Comparison of ENCODE assay signal across 1 cellular context in genomic region chr3:188943591-188943990, GRCh38.
TF ChIP-seq lines count a peak whose summit lies in the region.

No MANE protein-coding gene starts in this region.

TF ChIP-seq in IMR-90, 13 proteins besides CTCF, POLR2A, EP300 and RAD21 (continued from another document):
- TF ChIP-seq MAZ (IDR thresholded peaks at IDR 0.05; ENCODE audit: borderline replicate concordance, low read depth, low read length) (no peak), SMC3 (IDR thresholded peaks at IDR 0.05; ENCODE audit: low read depth, low read length) (no peak), RFX5 (IDR thresholded peaks at IDR 0.05; ENCODE audit: low read depth, low read length) (no peak), CHD1 (IDR thresholded peaks at IDR 0.05; ENCODE audit: low read depth, low read length) (no peak), NFE2L2 (IDR thresholded peaks at IDR 0.05; ENCODE audit: low read depth, low read length) (no peak), CEBPB (IDR thresholded peaks at IDR 0.05; ENCODE audit: low read depth, low read length) (no peak), RCOR1 (IDR thresholded peaks at IDR 0.05; ENCODE audit: insufficient replicate concordance, low read length) (no peak)
- TF ChIP-seq, protein P1, sequence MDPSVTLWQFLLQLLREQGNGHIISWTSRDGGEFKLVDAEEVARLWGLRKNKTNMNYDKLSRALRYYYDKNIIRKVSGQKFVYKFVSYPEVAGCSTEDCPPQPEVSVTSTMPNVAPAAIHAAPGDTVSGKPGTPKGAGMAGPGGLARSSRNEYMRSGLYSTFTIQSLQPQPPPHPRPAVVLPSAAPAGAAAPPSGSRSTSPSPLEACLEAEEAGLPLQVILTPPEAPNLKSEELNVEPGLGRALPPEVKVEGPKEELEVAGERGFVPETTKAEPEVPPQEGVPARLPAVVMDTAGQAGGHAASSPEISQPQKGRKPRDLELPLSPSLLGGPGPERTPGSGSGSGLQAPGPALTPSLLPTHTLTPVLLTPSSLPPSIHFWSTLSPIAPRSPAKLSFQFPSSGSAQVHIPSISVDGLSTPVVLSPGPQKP (IDR thresholded peaks at IDR 0.05; ENCODE audit: borderline replicate concordance, low read depth, low read length) = no peak
